In genomic region chr3:60010778-60011177, GRCh38 we compare ENCODE assay signal across 8 cellular contexts.
DNase-seq lines count a peak whose midpoint lies in the region; ATAC-seq and TF ChIP-seq lines count a peak whose summit lies in the region.

No MANE protein-coding gene starts in this region.

- TF ChIP-seq CTCF in GM12864 (IDR thresholded peaks at IDR 0.05; ENCODE audit: low read depth, low read length, missing control alignments), result no peak
- TF ChIP-seq CTCF in brain microvascular endothelial cell (IDR thresholded peaks at IDR 0.05; ENCODE audit: low read depth, low read length, missing control alignments), result no peak

- no peaks in the 10 kb centered on the region for H3K27me3 ChIP-seq in brain microvascular endothelial cell (replicated peaks)
- no peaks in the 10 kb centered on the region for H3K27me3 ChIP-seq in aorta (ENCODE audit: control insufficient read depth in 1 of 2, insufficient read depth in 2 of 2, low read length in 1 of 2)

- H3K9me3 ChIP-seq in SK-N-MC (ENCODE audit: low read depth, low read length) (no peaks in the 10 kb centered on the region), aorta (ENCODE audit: control insufficient read depth, low read length) (no peaks in the 10 kb centered on the region)

- intact Hi-C loops in aorta (cut with DNase I), result no loop called here
- intact Hi-C loops in Right ventricle myocardium inferior (cut with DNase I), result no loop called here

- H3K4me3 ChIP-seq in GM12864 (ENCODE audit: low read depth, low read length), result no peak overlapping the region
- H3K4me3 ChIP-seq in SK-N-MC, result peak overlapping the region; percentile 30; the same call in 1 of the 2 replicates
- H3K4me3 ChIP-seq in brain microvascular endothelial cell (ENCODE audit: low read depth, low read length), result no peak overlapping the region
- no peak overlapping the region for H3K4me3 ChIP-seq in aorta (ENCODE audit: low read length in 2 of 2)

- DNase-seq in GM12864 (ENCODE audit: low read depth) (peak; percentile 82), SK-N-MC (ENCODE audit: low read depth, low spot score) (no peak), brain microvascular endothelial cell (no peak), substantia nigra (lab: John Stamatoyannopoulos, UW) (no peak), aorta (no peak), Right ventricle myocardium inferior (ENCODE audit: missing footprints) (no peak)
- DNase-seq in effector CD8-positive, alpha-beta T cell (lab: John Stamatoyannopoulos, UW), result peak; percentile 1

- in situ Hi-C loops in brain microvascular endothelial cell (cut with HindIII; ENCODE audit: low pct_ligation_motif_present, low sequenced_read_pairs), result no loop called here

- H3K4me1 ChIP-seq in aorta (ENCODE audit: control insufficient read depth in 1 of 2, insufficient read depth in 2 of 2, low read length in 2 of 2), result no peaks in the 10 kb centered on the region

- H3K36me3 ChIP-seq in SK-N-MC (ENCODE audit: insufficient read depth, low read length) (no peaks in the 10 kb centered on the region), brain microvascular endothelial cell (replicated peaks) (no peaks in the 10 kb centered on the region), aorta (ENCODE audit: control insufficient read depth in 1 of 2, insufficient read depth in 2 of 2, low read length in 1 of 2) (no peaks in the 10 kb centered on the region)

- WGBS in aorta, 2 donors, result 64 to 67% methylated on average over 4 of the region's 4 CpGs

- H3K9ac ChIP-seq in SK-N-MC (ENCODE audit: insufficient read length), result no peak overlapping the region

- H3K27ac ChIP-seq in SK-N-MC (no peak overlapping the region), brain microvascular endothelial cell (no peak overlapping the region), substantia nigra (ENCODE audit: low read depth, low read length, poor library complexity, severe bottlenecking) (no peak overlapping the region), aorta (ENCODE audit: low read depth in 1 of 2, low read length in 2 of 2) (no peak overlapping the region)

- ATAC-seq in HG02623 (IDR thresholded peaks at IDR 0.05; ENCODE audit: unreplicated experiment) (peak; percentile 86), aorta (ENCODE audit: low FRiP score) (no peak), Right ventricle myocardium inferior (no peak)

Comparison
In these comparisons a context has a peak if more than half of its experiments do, and no peak if none do; other contexts are left out.
1. DNase-seq: peak in GM12864 (single experiment) and effector CD8-positive, alpha-beta T cell (single experiment); none in SK-N-MC (single experiment), brain microvascular endothelial cell (single experiment), substantia nigra (0 of 49), aorta (0 of 2) and Right ventricle myocardium inferior (single experiment).